In genomic region chr19:18438331-18439024, GRCh38 we compare ENCODE assay signal across 1 cellular context.
TF ChIP-seq lines count a peak whose summit lies in the region.

No MANE protein-coding gene starts in this region.

TF ChIP-seq in HepG2, 621 proteins besides CTCF, POLR2A, EP300 and RAD21 (continued from another document and continues in another):
- peak; percentile 27; the same call in 1 of the 2 replicates for TF ChIP-seq TFDP2 (CRISPR knock-in tag; IDR thresholded peaks at IDR 0.05)
- TF ChIP-seq JUNB (CRISPR knock-in tag; IDR thresholded peaks at IDR 0.05; ENCODE audit: borderline replicate concordance), result no peak
- TF ChIP-seq ZFY (CRISPR knock-in tag; IDR thresholded peaks at IDR 0.05), result peak; percentile 86
- TF ChIP-seq ZMYM3 (CRISPR knock-in tag; IDR thresholded peaks at IDR 0.05), result peak; percentile 39; the same call in 1 of the 2 replicates
- no peak for TF ChIP-seq ZSCAN20 (CRISPR knock-in tag; IDR thresholded peaks at IDR 0.05; ENCODE audit: borderline replicate concordance)
- no peak for TF ChIP-seq ZNF34 (CRISPR knock-in tag; IDR thresholded peaks at IDR 0.05; ENCODE audit: borderline replicate concordance)
- no peak for TF ChIP-seq ZNF414 (CRISPR knock-in tag; IDR thresholded peaks at IDR 0.05)
- no peak; the same call in none of the 2 replicates for TF ChIP-seq SP5 (CRISPR knock-in tag; IDR thresholded peaks at IDR 0.05; ENCODE audit: borderline replicate concordance, low read depth)
- no peak for TF ChIP-seq ZNF24 (IDR thresholded peaks at IDR 0.05)
- TF ChIP-seq SP1 (IDR thresholded peaks at IDR 0.05), result no peak
- TF ChIP-seq SP1 (CRISPR knock-in tag; IDR thresholded peaks at IDR 0.05), result 0 out of 2 replicates have a peak, but pooled peaks have one; percentile 0
- TF ChIP-seq ZNF598 (CRISPR knock-in tag; IDR thresholded peaks at IDR 0.05; ENCODE audit: borderline replicate concordance), result 0 out of 2 replicates have a peak, but pooled peaks have one; percentile 43
- TF ChIP-seq LCORL (IDR thresholded peaks at IDR 0.05), result no peak
- peak; percentile 55; the same call in 1 of the 2 replicates for TF ChIP-seq LCORL (CRISPR knock-in tag; IDR thresholded peaks at IDR 0.05)
- 0 out of 2 replicates have a peak, but pooled peaks have one; percentile 34 for TF ChIP-seq ZMAT3 (CRISPR knock-in tag; conservative IDR thresholded peaks at IDR 0.05)
- TF ChIP-seq ERF (CRISPR knock-in tag; IDR thresholded peaks at IDR 0.05), result 0 out of 2 replicates have a peak, but pooled peaks have one; percentile 39
- peak; percentile 57; the same call in 1 of the 2 replicates for TF ChIP-seq NFKB2 (CRISPR knock-in tag; IDR thresholded peaks at IDR 0.05; ENCODE audit: borderline replicate concordance)
- no peak; the same call in 1 of the 2 replicates for TF ChIP-seq ELF1 (CRISPR knock-in tag; IDR thresholded peaks at IDR 0.05)
- TF ChIP-seq ZIK1 (CRISPR knock-in tag; IDR thresholded peaks at IDR 0.05; ENCODE audit: borderline replicate concordance, low read depth), result no peak; the same call in 1 of the 2 replicates
- peak; percentile 31 for TF ChIP-seq RBM39 (IDR thresholded peaks at IDR 0.05; ENCODE audit: low read depth, low read length, poor library complexity, severe bottlenecking)
- TF ChIP-seq ZFP90 (CRISPR knock-in tag; IDR thresholded peaks at IDR 0.05; ENCODE audit: borderline replicate concordance), result no peak
- TF ChIP-seq MEIS2 (CRISPR knock-in tag; IDR thresholded peaks at IDR 0.05), result 0 out of 2 replicates have a peak, but pooled peaks have one; percentile 5
- no peak for TF ChIP-seq ZBTB10 (CRISPR knock-in tag; IDR thresholded peaks at IDR 0.05; ENCODE audit: borderline replicate concordance)
- TF ChIP-seq PAWR (CRISPR knock-in tag; IDR thresholded peaks at IDR 0.05; ENCODE audit: borderline replicate concordance), result no peak
- TF ChIP-seq HIVEP1 (CRISPR knock-in tag; IDR thresholded peaks at IDR 0.05), result peak; percentile 57
- TF ChIP-seq EEA1 (CRISPR knock-in tag; IDR thresholded peaks at IDR 0.05; ENCODE audit: borderline replicate concordance), result no peak
- TF ChIP-seq MYPOP (CRISPR knock-in tag; IDR thresholded peaks at IDR 0.05), result no peak
- 0 out of 2 replicates have a peak, but pooled peaks have one; percentile 23 for TF ChIP-seq ZZZ3 (CRISPR knock-in tag; IDR thresholded peaks at IDR 0.05; ENCODE audit: borderline replicate concordance)
- no peak for TF ChIP-seq FOXK1 (CRISPR knock-in tag; IDR thresholded peaks at IDR 0.05; ENCODE audit: borderline replicate concordance, low read depth)
- peak; percentile 68 for TF ChIP-seq PHF21A (CRISPR knock-in tag; IDR thresholded peaks at IDR 0.05)
- peak; percentile 74 for TF ChIP-seq SRSF1 (optimal IDR thresholded peaks at IDR 0.05; ENCODE audit: low read depth, low read length)
- no peak for TF ChIP-seq ZNF800 (CRISPR knock-in tag; IDR thresholded peaks at IDR 0.05)
- TF ChIP-seq ZNF749 (CRISPR knock-in tag; IDR thresholded peaks at IDR 0.05; ENCODE audit: borderline replicate concordance), result peak; percentile 25; the same call in 1 of the 2 replicates
- peak; percentile 85 for TF ChIP-seq ZNF589 (CRISPR knock-in tag; conservative IDR thresholded peaks at IDR 0.05)
- no peak for TF ChIP-seq ZNF878 (CRISPR knock-in tag; IDR thresholded peaks at IDR 0.05)
- peak; percentile 31; the same call in 1 of the 2 replicates for TF ChIP-seq HDAC2 (CRISPR knock-in tag; IDR thresholded peaks at IDR 0.05)
- no peak for TF ChIP-seq ZNF616 (CRISPR knock-in tag; IDR thresholded peaks at IDR 0.05; ENCODE audit: low read depth)
- 0 out of 2 replicates have a peak, but pooled peaks have one; percentile 15 for TF ChIP-seq HOXD1 (CRISPR knock-in tag; IDR thresholded peaks at IDR 0.05)
- TF ChIP-seq ZNF747 (CRISPR knock-in tag; IDR thresholded peaks at IDR 0.05; ENCODE audit: borderline replicate concordance), result 0 out of 2 replicates have a peak, but pooled peaks have one; percentile 30
- peak; percentile 4; the same call in 1 of the 2 replicates for TF ChIP-seq NRL (CRISPR knock-in tag; IDR thresholded peaks at IDR 0.05; ENCODE audit: borderline replicate concordance)
- no peak for TF ChIP-seq ZNF136 (CRISPR knock-in tag; IDR thresholded peaks at IDR 0.05; ENCODE audit: low read depth)
- TF ChIP-seq IKZF5 (CRISPR knock-in tag; IDR thresholded peaks at IDR 0.05), result peak; percentile 27; the same call in 1 of the 2 replicates
- TF ChIP-seq XRCC5 (optimal IDR thresholded peaks at IDR 0.05; ENCODE audit: low read length), result peak; percentile 46
- no peak for TF ChIP-seq GTF3A (CRISPR knock-in tag; conservative IDR thresholded peaks at IDR 0.05)
- 0 out of 2 replicates have a peak, but pooled peaks have one; percentile 55 for TF ChIP-seq TFDP1 (CRISPR knock-in tag; IDR thresholded peaks at IDR 0.05; ENCODE audit: borderline replicate concordance)
- TF ChIP-seq ZNF547 (CRISPR knock-in tag; IDR thresholded peaks at IDR 0.05), result peak; percentile 69
- TF ChIP-seq KLF9 (CRISPR knock-in tag; IDR thresholded peaks at IDR 0.05; ENCODE audit: low read depth), result no peak
- peak; percentile 76; the same call in 1 of the 2 replicates for TF ChIP-seq MTA1 (CRISPR knock-in tag; IDR thresholded peaks at IDR 0.05; ENCODE audit: borderline replicate concordance)
- no peak for TF ChIP-seq IRX3 (CRISPR knock-in tag; IDR thresholded peaks at IDR 0.05; ENCODE audit: borderline replicate concordance, low read depth)
- TF ChIP-seq ZNF784 (CRISPR knock-in tag; IDR thresholded peaks at IDR 0.05; ENCODE audit: borderline replicate concordance), result 0 out of 2 replicates have a peak, but pooled peaks have one; percentile 61
- TF ChIP-seq ZNF556 (CRISPR knock-in tag; IDR thresholded peaks at IDR 0.05; ENCODE audit: borderline replicate concordance), result 0 out of 2 replicates have a peak, but pooled peaks have one; percentile 55
- no peak for TF ChIP-seq ZNF570 (CRISPR knock-in tag; IDR thresholded peaks at IDR 0.05; ENCODE audit: borderline replicate concordance)
- no peak for TF ChIP-seq HCFC1 (IDR thresholded peaks at IDR 0.05; ENCODE audit: low read depth, low read length)
- TF ChIP-seq ZNF451 (CRISPR knock-in tag; IDR thresholded peaks at IDR 0.05), result peak; percentile 20; the same call in 1 of the 2 replicates
- TF ChIP-seq ZNF292 (CRISPR knock-in tag; IDR thresholded peaks at IDR 0.05; ENCODE audit: borderline replicate concordance, low read depth), result peak; percentile 64; the same call in 1 of the 2 replicates
- TF ChIP-seq PATZ1 (CRISPR knock-in tag; IDR thresholded peaks at IDR 0.05), result peak; percentile 90
